In genomic region chr4:145218251-145218650, GRCh38 we compare ENCODE assay signal across 9 cellular contexts. TPM values are rescaled to one million over a fixed set of nuclear protein-coding genes. Genes with fewer than 3 reads are reported as not detected.
DNase-seq lines count a peak whose midpoint lies in the region; ATAC-seq and TF ChIP-seq lines count a peak whose summit lies in the region.
"Had no signal": no experiment of that assay in that cellular context is flagged by ENCODE, and none has a peak within 500 bp of the region (broad histone marks: within the 10 kb centered on the region; RNA-seq: fewer than 3 reads in every experiment).

No MANE protein-coding gene starts in this region.

- H3K18ac ChIP-seq in mesendoderm (ENCODE audit: low read length) = no peak overlapping the region

- in situ Hi-C loops in HAP-1 (cut with MboI; ENCODE audit: low sequenced_read_pairs) = loop anchor here (25.0 kb wide), 1 partner anchor 394 kb away; the partner anchor contains the start of gene MMAA
- in situ Hi-C loops in KBM-7 (cut with MboI; ENCODE audit: low pct_unique_long_range_greater_than_20kb, low sequenced_read_pairs) = no loop called here

- no peak overlapping the region for H2BK5ac ChIP-seq in mesendoderm (ENCODE audit: low read length)

- no peaks in the 10 kb centered on the region for H3K4me1 ChIP-seq in mesendoderm (ENCODE audit: control insufficient read depth, low read depth, low read length)
- H3K4me1 ChIP-seq in HAP-1 = no peaks in the 10 kb centered on the region
- H3K4me1 ChIP-seq in upper lobe of left lung = no peaks in the 10 kb centered on the region

- TF ChIP-seq CTCF in upper lobe of left lung (IDR thresholded peaks at IDR 0.05) = no peak

- no peak overlapping the region for H3K23ac ChIP-seq in mesendoderm (ENCODE audit: low read length)

- H3K27me3 ChIP-seq in mesendoderm (ENCODE audit: insufficient read depth, low read length, poor library complexity) (no peaks in the 10 kb centered on the region), HAP-1 (ENCODE audit: low read depth) (0 out of 2 replicates have a peak, but pooled peaks cover 3% of the 10 kb centered on the region), upper lobe of left lung (no peaks in the 10 kb centered on the region)

- TF ChIP-seq POLR2A in upper lobe of left lung (IDR thresholded peaks at IDR 0.05) = no peak

- WGBS in mesendoderm (ENCODE audit: extremely low coverage, insufficient coverage, low lambda C conversion rate) = no CpG with 5 or more reads among the region's 3 CpGs
- WGBS in upper lobe of left lung, 2 donors = 47 to 60% methylated on average over 3 of the region's 3 CpGs

- ATAC-seq in GM19025 (IDR thresholded peaks at IDR 0.05; ENCODE audit: low read depth, unreplicated experiment) = peak; percentile 95
- peak; percentile 88 for ATAC-seq in HG02571 (IDR thresholded peaks at IDR 0.05; ENCODE audit: unreplicated experiment)
- ATAC-seq in HG03469 (IDR thresholded peaks at IDR 0.05; ENCODE audit: unreplicated experiment) = peak; percentile 92
- ATAC-seq in upper lobe of left lung (ENCODE audit: low FRiP score in 2 of 2) = no peak

- H2BK120ac ChIP-seq in mesendoderm (ENCODE audit: low read depth, low read length) = no peak overlapping the region

- no peaks in the 10 kb centered on the region for H3K79me1 ChIP-seq in mesendoderm (ENCODE audit: low read length)

- peak overlapping the region; percentile 28 for H3K56ac ChIP-seq in mesendoderm (ENCODE audit: low read length)

- H3K4me2 ChIP-seq in mesendoderm (ENCODE audit: low read length) = no peak overlapping the region

- H3K36me3 ChIP-seq in mesendoderm (ENCODE audit: control insufficient read depth, insufficient read depth, low read length) (no peaks in the 10 kb centered on the region), HAP-1 (replicated peaks) (no peaks in the 10 kb centered on the region), upper lobe of left lung (no peaks in the 10 kb centered on the region)

- H3K4me3 ChIP-seq in mesendoderm (ENCODE audit: low read length) = no peak overlapping the region
- H3K4me3 ChIP-seq in HAP-1 = no peak overlapping the region
- no peak overlapping the region for H3K4me3 ChIP-seq in upper lobe of left lung

- H3K9me3 ChIP-seq in HAP-1 = no peaks in the 10 kb centered on the region
- no peaks in the 10 kb centered on the region for H3K9me3 ChIP-seq in upper lobe of left lung

- no peak overlapping the region for H3K9ac ChIP-seq in mesendoderm (ENCODE audit: low read length)

- H3K4ac ChIP-seq in mesendoderm (ENCODE audit: low read depth, low read length) = no peak overlapping the region

- no peak overlapping the region for H4K8ac ChIP-seq in mesendoderm (ENCODE audit: low read depth, low read length)

- no peak for TF ChIP-seq EP300 in upper lobe of left lung (IDR thresholded peaks at IDR 0.05)

- H3K79me2 ChIP-seq in mesendoderm (ENCODE audit: control insufficient read depth, insufficient read depth, low read length) = no peaks in the 10 kb centered on the region

- no peak overlapping the region for H2BK15ac ChIP-seq in mesendoderm (replicated peaks; ENCODE audit: low read depth)

- H4K5ac ChIP-seq in mesendoderm (ENCODE audit: low read length) = no peak overlapping the region

- DNase-seq in mesendoderm = no peak
- no peak for DNase-seq in HAP-1 (ENCODE audit: low spot score in 2 of 2)
- DNase-seq in KBM-7 = no peak
- DNase-seq in upper lobe of left lung = no peak
- no peak for DNase-seq in activated naive CD4-positive, alpha-beta T cell treated with Interleukin-2 at 50 U/mL for 16 hours
- DNase-seq: NCI-H774 had no signal

- H3K27ac ChIP-seq in mesendoderm (ENCODE audit: low read depth, low read length) = no peak overlapping the region
- no peak overlapping the region for H3K27ac ChIP-seq in upper lobe of left lung

- H2AK5ac ChIP-seq in mesendoderm (ENCODE audit: low read length) = no peak overlapping the region

RNA-seq across cellular contexts. Expression of gene OTUD4, which starts 37.9 kb away (rescaled TPM):
- polyA plus RNA-seq in mesendoderm (2013, experiment 1 of 2) = 33.7 TPM
- 33.9 TPM for polyA plus RNA-seq in mesendoderm (2013, experiment 2 of 2)
- total RNA-seq in upper lobe of left lung = 10 to 100 TPM; 36.9 to 76.5 (median 40.3) TPM

Comparison
In these comparisons a context has a peak if more than half of its experiments do, and no peak if none do; other contexts are left out.
1. ATAC-seq: peak in GM19025 (single experiment), HG02571 (single experiment) and HG03469 (single experiment); none in upper lobe of left lung (0 of 2).